ENCODE assay signal across 9 cellular contexts in genomic region chr19:18429717-18430416, GRCh38. TPM values are rescaled to one million over a fixed set of nuclear protein-coding genes. Genes with fewer than 3 reads are reported as not detected.
DNase-seq lines count a peak whose midpoint lies in the region; ATAC-seq and TF ChIP-seq lines count a peak whose summit lies in the region.
"Had no signal": no experiment of that assay in that cellular context is flagged by ENCODE, and none has a peak within 500 bp of the region (broad histone marks: within the 10 kb centered on the region; RNA-seq: fewer than 3 reads in every experiment).

No MANE protein-coding gene starts in this region.

- no peaks in the 10 kb centered on the region for H3K9me3 ChIP-seq in BLaER1 treated with 17β-estradiol and CSF1 and Interleukin-3, amounts not matched to agents 10 nM and 100 nM (replicated peaks in 1 of 11)

- H3K36me3 Mint-ChIP-seq in IgD-negative memory B cell, result no peaks in the 10 kb centered on the region
- H3K36me3 Mint-ChIP-seq in central memory CD8-positive, alpha-beta T cell (ENCODE audit: insufficient read depth), result peaks cover 26% of the 10 kb centered on the region
- H3K36me3 Mint-ChIP-seq in nephron (ENCODE audit: low read depth), result no peaks in the 10 kb centered on the region

- H3K27me3 Mint-ChIP-seq in IgD-negative memory B cell (no peaks in the 10 kb centered on the region), nephron (ENCODE audit: low read depth) (no peaks in the 10 kb centered on the region)
- H3K27me3 Mint-ChIP-seq in central memory CD8-positive, alpha-beta T cell, result no peaks in the 10 kb centered on the region

- peaks cover 0 to 35% (median 10%) of the 10 kb centered on the region in 11 experiments; a peak in 14 of 22 replicates for H3K36me3 ChIP-seq in BLaER1 treated with 17β-estradiol and CSF1 and Interleukin-3, amounts not matched to agents 10 nM and 100 nM

- H3K4me1 ChIP-seq in BLaER1 treated with 17β-estradiol and CSF1 and Interleukin-3, amounts not matched to agents 10 nM and 100 nM, result peaks cover 87 to 93% (median 90%) of the 10 kb centered on the region in 10 experiments

- H3K27ac ChIP-seq in BLaER1 treated with 17β-estradiol and CSF1 and Interleukin-3, amounts not matched to agents 10 nM and 100 nM, result peak overlapping the region; percentile 16 to 89 (median 80); a peak in 20 of 22 replicates
- H3K27ac ChIP-seq: epithelial cell of prostate had no signal

- H3K4me2 ChIP-seq in BLaER1 treated with 17β-estradiol and CSF1 and Interleukin-3, amounts not matched to agents 10 nM and 100 nM, result peak overlapping the region; percentile 78 to 98 (median 91)

- DNase-seq in central memory CD8-positive, alpha-beta T cell (ENCODE audit: low spot score in 2 of 2), result no peak
- DNase-seq in stimulated activated CD4-positive, alpha-beta T cell treated with anti-CD3 and anti-CD28 coated beads, Interleukin-15, amount 100 ng/mL, for 24 hours, result no peak
- DNase-seq in glomerular visceral epithelial cell (ENCODE audit: extremely low spot score), result no peak
- DNase-seq in stimulated activated CD4-positive, alpha-beta T cell treated with anti-CD3 and anti-CD28 coated beads, Interleukin-4, amount 100 ng/mL, for 24 hours, result no peak
- no peak for DNase-seq in stimulated activated CD4-positive, alpha-beta T cell treated with anti-CD3 and anti-CD28 coated beads, Interleukin-2, amount 100 ng/mL, for 48 hours

- H3K9ac ChIP-seq in BLaER1 treated with 17β-estradiol and CSF1 and Interleukin-3, amounts not matched to agents 10 nM and 100 nM, result peak overlapping the region; percentile 56 to 79 (median 74)

- peaks cover 27 to 71% (median 44%) of the 10 kb centered on the region in 11 experiments for H4K20me1 ChIP-seq in BLaER1 treated with 17β-estradiol and CSF1 and Interleukin-3, amounts not matched to agents 10 nM and 100 nM

- peak; percentile 9 for ATAC-seq in central memory CD8-positive, alpha-beta T cell (replicated peaks; ENCODE audit: extremely low read depth, poor library complexity, severe bottlenecking)

- no peak for TF ChIP-seq CTCF in nephron (IDR thresholded peaks at IDR 0.05; ENCODE audit: unreplicated experiment in 3 of 3)

- H3K4me3 Mint-ChIP-seq in IgD-negative memory B cell (peak overlapping the region; percentile 67 to 85 (median 80)), nephron (peak overlapping the region in 2 of 3 experiments; percentile 8 to 36)
- H3K4me3 Mint-ChIP-seq in central memory CD8-positive, alpha-beta T cell, result peak overlapping the region; percentile 59

- no peaks in the 10 kb centered on the region for H3K9me3 Mint-ChIP-seq in IgD-negative memory B cell
- no peaks in the 10 kb centered on the region for H3K9me3 Mint-ChIP-seq in central memory CD8-positive, alpha-beta T cell
- no peaks in the 10 kb centered on the region for H3K9me3 Mint-ChIP-seq in nephron

- H3K27ac Mint-ChIP-seq in IgD-negative memory B cell (peak overlapping the region; percentile 80 to 97 (median 87)), nephron (peak overlapping the region in 2 of 3 experiments; percentile 63 to 68)
- peak overlapping the region; percentile 85 for H3K27ac Mint-ChIP-seq in central memory CD8-positive, alpha-beta T cell (ENCODE audit: low read depth)

- peaks cover 0 to 10% (median 7%) of the 10 kb centered on the region in 3 donors for H3K4me1 Mint-ChIP-seq in IgD-negative memory B cell
- H3K4me1 Mint-ChIP-seq in central memory CD8-positive, alpha-beta T cell, result peaks cover 11% of the 10 kb centered on the region
- peaks cover 29% of the 10 kb centered on the region for H3K4me1 Mint-ChIP-seq in nephron

- no peaks in the 10 kb centered on the region for H3K27me3 ChIP-seq in BLaER1 treated with 17β-estradiol and CSF1 and Interleukin-3, amounts not matched to agents 10 nM and 100 nM

- peak overlapping the region in 9 of 10 experiments; percentile 36 to 61 (median 48); a peak in 17 of 20 replicates for H3K4me3 ChIP-seq in BLaER1 treated with 17β-estradiol and CSF1 and Interleukin-3, amounts not matched to agents 10 nM and 100 nM

RNA-seq across cellular contexts. Expression of gene ISYNA1, which starts 8.1 kb away (rescaled TPM):
- 17.2 TPM for polyA plus RNA-seq in IgD-negative memory B cell

RNA-seq across cellular contexts. Expression of gene SSBP4, which starts 10.7 kb away (rescaled TPM):
- polyA plus RNA-seq in IgD-negative memory B cell, result 97.4 TPM

RNA-seq across cellular contexts. Expression of gene LRRC25, which starts 32.4 kb away (rescaled TPM):
- polyA plus RNA-seq in IgD-negative memory B cell, result 14.9 TPM

RNA-seq across cellular contexts. Expression of gene GDF15, which starts 43.9 kb away (rescaled TPM):
- polyA plus RNA-seq in IgD-negative memory B cell, result not detected

Comparison
In these comparisons a context has a peak if more than half of its experiments do, and no peak if none do; other contexts are left out.
1. H3K4me3 Mint-ChIP-seq: peak in every context shown above with its lines; median percentile 80 in IgD-negative memory B cell; 59 in central memory CD8-positive, alpha-beta T cell; 22 in nephron.